8 cellular contexts compared by ENCODE assay signal in genomic region chr10:5545778-5546710, GRCh38. TPM values are rescaled to one million over a fixed set of nuclear protein-coding genes. Genes with fewer than 3 reads are reported as not detected.
A peak's percentile ranks its signal among the peaks of the same experiment; 100 is the strongest.
DNase-seq lines count a peak whose midpoint lies in the region; ATAC-seq, FAIRE-seq and TF ChIP-seq lines count a peak whose summit lies in the region.

No MANE protein-coding gene starts in this region.

- H3K4me1 ChIP-seq in heart right ventricle, result peaks cover 3 to 45% (median 36%) of the 10 kb centered on the region in 9 donors

- peak; percentile 64 to 89 (median 77) for ATAC-seq in heart right ventricle
- peak; percentile 87 for ATAC-seq in sciatic nerve
- ATAC-seq in HG03460 (IDR thresholded peaks at IDR 0.05; ENCODE audit: unreplicated experiment), result no peak
- no peak for ATAC-seq in GM21515 (IDR thresholded peaks at IDR 0.05; ENCODE audit: unreplicated experiment)

- TF ChIP-seq CTCF in heart right ventricle (IDR thresholded peaks at IDR 0.05), result no peak

- WGBS in heart right ventricle, 2 donors, result 65 to 68% methylated on average over 23 of the region's 23 CpGs

- no peaks in the 10 kb centered on the region for H3K36me3 ChIP-seq in heart right ventricle

- intact Hi-C loops in heart right ventricle (cut with DNase I) (loop anchor here in 1 of 10 donors (5.0 kb wide), 1 partner anchor 71 kb away; no protein-coding TSS in a partner anchor), sciatic nerve (cut with DNase I) (no loop called here)

- no peak for TF ChIP-seq POLR2A in H54 (IDR thresholded peaks at IDR 0.05; ENCODE audit: low read depth, low read length)

- peak overlapping the region in 7 of 10 donors; percentile 32 to 71 (median 63) for H3K27ac ChIP-seq in heart right ventricle

- FAIRE-seq in H54 (lab: Jason Lieb, UNC), result no peak

- no peak overlapping the region for H3K4me3 ChIP-seq in heart right ventricle

- DNase-seq in H54 (ENCODE audit: insufficient read length, low spot score) (peak; percentile 44), T1000 (lab: John Stamatoyannopoulos, UW) (peak; percentile 44), heart right ventricle (peak; percentile 37 to 56), sciatic nerve (ENCODE audit: low spot score) (peak; percentile 76), SKM-1 (lab: John Stamatoyannopoulos, UW; ENCODE audit: unreplicated experiment) (no peak), COR-L47 (lab: John Stamatoyannopoulos, UW) (no peak)

- H3K9me3 ChIP-seq in heart right ventricle, result peaks cover 0 to 32% (median 13%) of the 10 kb centered on the region in 11 donors

- H3K27me3 ChIP-seq in heart right ventricle, result no peaks in the 10 kb centered on the region

RNA-seq across cellular contexts. Expression of gene CALML3, which starts 21.3 kb away (rescaled TPM):
- not detected for total RNA-seq in heart right ventricle
- under 1 TPM in 1 of 2 donors, not detected in 1; 0.04 TPM for polyA plus RNA-seq in heart right ventricle
- not detected for total RNA-seq in sciatic nerve

RNA-seq across cellular contexts. Expression of gene CALML5, which starts 46.7 kb away (rescaled TPM):
- total RNA-seq in heart right ventricle (not detected), sciatic nerve (not detected)
- polyA plus RNA-seq in heart right ventricle, result not detected

Comparison
In these comparisons a context has a peak if more than half of its experiments do, and no peak if none do; other contexts are left out.
1. DNase-seq: peak in H54 (single experiment), T1000 (single experiment), heart right ventricle (2 of 2) and sciatic nerve (single experiment); none in SKM-1 (single experiment) and COR-L47 (single experiment).
2. ATAC-seq: peak in heart right ventricle (8 of 8) and sciatic nerve (single experiment); none in HG03460 (single experiment) and GM21515 (single experiment).